8 cellular contexts compared by ENCODE assay signal in the genomic region with DNA sequence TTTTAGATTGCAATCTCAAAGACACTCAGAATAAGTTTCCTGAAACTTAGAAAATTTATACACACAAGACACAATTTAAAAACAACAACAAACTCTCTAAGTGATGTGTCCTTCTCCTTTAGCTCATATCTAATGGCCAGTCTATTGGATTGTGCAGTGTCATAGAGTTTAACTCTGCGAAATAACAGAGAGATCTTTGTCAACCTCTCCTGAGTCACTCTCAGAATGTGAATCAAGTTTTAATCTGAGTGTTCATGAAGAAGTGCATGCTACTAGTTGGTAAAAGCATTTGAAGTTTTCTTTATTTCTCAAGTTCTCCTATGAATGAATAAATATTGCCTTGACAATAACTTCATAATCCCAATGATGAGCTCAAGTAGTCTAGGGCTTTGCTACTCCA.
"Had no signal": no experiment of that assay in that cellular context is flagged by ENCODE, and none has a peak within 500 bp of the region (broad histone marks: within the 10 kb centered on the region; RNA-seq: fewer than 3 reads in every experiment).

No MANE protein-coding gene starts in this region.

- H3K36me3 ChIP-seq: HAP-1 had no signal

- H3K9me3 ChIP-seq: HAP-1 had no signal

- H3K4me3 ChIP-seq: GM23248, HAP-1 had no signal

- DNase-seq: GM23248, GOT3, H7, HFFc6 had no signal

- FAIRE-seq: HepG2 had no signal

- H3K27ac ChIP-seq: GM23248, HL-60 had no signal

- H3K4me1 ChIP-seq: HAP-1 had no signal

- ATAC-seq: HCT116, HepG2 had no signal
